In genomic region chr2:207725815-207726578, GRCh38 we compare ENCODE assay signal across 13 cellular contexts. TPM values are rescaled to one million over a fixed set of nuclear protein-coding genes. Genes with fewer than 3 reads are reported as not detected.
A peak's percentile ranks its signal among the peaks of the same experiment; 100 is the strongest.
DNase-seq lines count a peak whose midpoint lies in the region; ATAC-seq and TF ChIP-seq lines count a peak whose summit lies in the region.
"Had no signal": no experiment of that assay in that cellular context is flagged by ENCODE, and none has a peak within 500 bp of the region (broad histone marks: within the 10 kb centered on the region; RNA-seq: fewer than 3 reads in every experiment).

No MANE protein-coding gene starts in this region.

- no peak overlapping the region for H3K27ac Mint-ChIP-seq in activated naive CD8-positive, alpha-beta T cell treated with anti-CD3 and anti-CD28 coated beads for 36 hours
- H3K27ac Mint-ChIP-seq: activated CD4-positive, alpha-beta T cell treated with anti-CD3 and anti-CD28 coated beads, Interleukin-2, amount 10 ng/mL, durations not matched to agents 24 days and 14 days; activated naive CD4-positive, alpha-beta T cell treated with anti-CD3 and anti-CD28 coated beads, Interleukin-2, amount 10 ng/mL, durations not matched to agents 7 days and 5 days had no signal

- peaks cover 52% of the 10 kb centered on the region for H3K4me1 ChIP-seq in RWPE2 (ENCODE audit: insufficient read depth, poor library complexity, severe bottlenecking)
- H3K4me1 ChIP-seq in mucosa of descending colon (ENCODE audit: low read depth), result peaks cover 4% of the 10 kb centered on the region

- DNase-seq in GM12865 (ENCODE audit: low read depth) (peak; percentile 36), NCI-H1105 treated with DMSO at 0.1 percent for 48 hours (lab: John Stamatoyannopoulos, UW) (peak; percentile 56), RWPE2 (ENCODE audit: low spot score) (no peak), mucosa of descending colon (peak in 1 of 3 donors; percentile 32), sciatic nerve (ENCODE audit: low spot score) (no peak)
- DNase-seq in activated naive CD8-positive, alpha-beta T cell treated with anti-CD3 and anti-CD28 coated beads for 36 hours, result no peak
- DNase-seq: activated CD4-positive, alpha-beta T cell treated with anti-CD3 and anti-CD28 coated beads, Interleukin-2, amount 10 ng/mL, durations not matched to agents 24 days and 14 days; activated naive CD4-positive, alpha-beta T cell treated with anti-CD3 and anti-CD28 coated beads, Interleukin-2, amount 10 ng/mL, durations not matched to agents 7 days and 5 days; DND-41; NCI-H187 had no signal

- H3K27ac ChIP-seq in RWPE2 (ENCODE audit: poor library complexity, severe bottlenecking), result peak overlapping the region; percentile 62
- H3K27ac ChIP-seq: SK-N-MC had no signal

- ATAC-seq in RWPE2 (ENCODE audit: low read depth) (no peak), mucosa of descending colon (peak; percentile 30), GM21825 (IDR thresholded peaks at IDR 0.05; ENCODE audit: unreplicated experiment) (no peak), sciatic nerve (no peak), GM21390 (IDR thresholded peaks at IDR 0.05; ENCODE audit: unreplicated experiment) (no peak)

- H3K36me3 ChIP-seq in RWPE2 (ENCODE audit: low read depth), result peaks cover 31% of the 10 kb centered on the region
- no peaks in the 10 kb centered on the region for H3K36me3 ChIP-seq in mucosa of descending colon (ENCODE audit: low read depth)

- no peak for TF ChIP-seq CTCF in GM12865 (IDR thresholded peaks at IDR 0.05; ENCODE audit: insufficient read depth, low read depth, low read length, missing control alignments)
- no peak for TF ChIP-seq CTCF in RWPE2 (IDR thresholded peaks at IDR 0.05; ENCODE audit: poor library complexity, severe bottlenecking)
- TF ChIP-seq CTCF in mucosa of descending colon (IDR thresholded peaks at IDR 0.05), result no peak

- intact Hi-C loops in mucosa of descending colon (cut with DNase I, micrococcal nuclease) (no loop called here), sciatic nerve (cut with DNase I) (no loop called here)

- peaks cover 4% of the 10 kb centered on the region for H3K36me3 Mint-ChIP-seq in activated naive CD8-positive, alpha-beta T cell treated with anti-CD3 and anti-CD28 coated beads for 36 hours

- H3K4me3 Mint-ChIP-seq in activated naive CD8-positive, alpha-beta T cell treated with anti-CD3 and anti-CD28 coated beads for 36 hours, result no peak overlapping the region
- H3K4me3 Mint-ChIP-seq: activated CD4-positive, alpha-beta T cell treated with anti-CD3 and anti-CD28 coated beads, Interleukin-2, amount 10 ng/mL, durations not matched to agents 24 days and 14 days; activated naive CD4-positive, alpha-beta T cell treated with anti-CD3 and anti-CD28 coated beads, Interleukin-2, amount 10 ng/mL, durations not matched to agents 7 days and 5 days had no signal

- no peaks in the 10 kb centered on the region for H3K27me3 Mint-ChIP-seq in activated naive CD8-positive, alpha-beta T cell treated with anti-CD3 and anti-CD28 coated beads for 36 hours
- H3K27me3 Mint-ChIP-seq: activated CD4-positive, alpha-beta T cell treated with anti-CD3 and anti-CD28 coated beads, Interleukin-2, amount 10 ng/mL, durations not matched to agents 24 days and 14 days; activated naive CD4-positive, alpha-beta T cell treated with anti-CD3 and anti-CD28 coated beads, Interleukin-2, amount 10 ng/mL, durations not matched to agents 7 days and 5 days had no signal

- H3K9me3 ChIP-seq in RWPE2 (ENCODE audit: severe bottlenecking) (no peaks in the 10 kb centered on the region), mucosa of descending colon (no peaks in the 10 kb centered on the region)

- no peak overlapping the region for H3K4me3 ChIP-seq in GM12865 (ENCODE audit: low read depth, low read length)
- H3K4me3 ChIP-seq in RWPE2 (ENCODE audit: severe bottlenecking), result no peak overlapping the region
- H3K4me3 ChIP-seq in mucosa of descending colon, result no peak overlapping the region
- H3K4me3 ChIP-seq: SK-N-MC had no signal

- peaks cover 28% of the 10 kb centered on the region for H3K4me1 Mint-ChIP-seq in activated naive CD8-positive, alpha-beta T cell treated with anti-CD3 and anti-CD28 coated beads for 36 hours

- no peaks in the 10 kb centered on the region for H3K9me3 Mint-ChIP-seq in activated naive CD8-positive, alpha-beta T cell treated with anti-CD3 and anti-CD28 coated beads for 36 hours
- H3K9me3 Mint-ChIP-seq: activated CD4-positive, alpha-beta T cell treated with anti-CD3 and anti-CD28 coated beads, Interleukin-2, amount 10 ng/mL, durations not matched to agents 24 days and 14 days; activated naive CD4-positive, alpha-beta T cell treated with anti-CD3 and anti-CD28 coated beads, Interleukin-2, amount 10 ng/mL, durations not matched to agents 7 days and 5 days had no signal

- H3K27me3 ChIP-seq in RWPE2 (ENCODE audit: insufficient read depth, poor library complexity, severe bottlenecking), result no peaks in the 10 kb centered on the region

RNA-seq across cellular contexts. Expression of gene CCNYL1, which starts 14.6 kb away (rescaled TPM):
- total RNA-seq in mucosa of descending colon (10 to 100 TPM; 27.8 to 53.9 (median 32.0) TPM), sciatic nerve (19.3 TPM)
- total RNA-seq in activated naive CD8-positive, alpha-beta T cell treated with anti-CD3 and anti-CD28 coated beads for 36 hours, result 1 to 10 TPM; 5.8 to 6.0 TPM

RNA-seq across cellular contexts. Expression of gene FZD5, which starts 43.7 kb away (rescaled TPM):
- total RNA-seq in mucosa of descending colon (100 to 1,000 TPM in 2 of 3 donors, 10 to 100 TPM in 1; 89.9 to 140 (median 125) TPM), sciatic nerve (6.3 TPM)
- 1 to 10 TPM; 1.5 to 1.6 TPM for total RNA-seq in activated naive CD8-positive, alpha-beta T cell treated with anti-CD3 and anti-CD28 coated beads for 36 hours

Comparison
In these comparisons a context has a peak if more than half of its experiments do, and no peak if none do; other contexts are left out.
1. DNase-seq: peak in GM12865 (single experiment) and NCI-H1105 treated with DMSO at 0.1 percent for 48 hours (single experiment); none in RWPE2 (single experiment), sciatic nerve (single experiment) and activated naive CD8-positive, alpha-beta T cell treated with anti-CD3 and anti-CD28 coated beads for 36 hours (single experiment).
2. RNA of gene FZD5, which starts 43.7 kb away (total RNA-seq): 89.9 to 140 TPM in mucosa of descending colon; 6.3 TPM in sciatic nerve (single experiment) and 1.5 to 1.6 TPM in activated naive CD8-positive, alpha-beta T cell treated with anti-CD3 and anti-CD28 coated beads for 36 hours; every median in the first group is over 10 times any median in the second.